In genomic region chr1:242468749-242469148, GRCh38 we compare ENCODE assay signal across 31 cellular contexts. TPM values are rescaled to one million over a fixed set of nuclear protein-coding genes. Genes with fewer than 3 reads are reported as not detected.
A peak's percentile ranks its signal among the peaks of the same experiment; 100 is the strongest.
DNase-seq lines count a peak whose midpoint lies in the region; ATAC-seq, FAIRE-seq and TF ChIP-seq lines count a peak whose summit lies in the region.
"Had no signal": no experiment of that assay in that cellular context is flagged by ENCODE, and none has a peak within 500 bp of the region (broad histone marks: within the 10 kb centered on the region; RNA-seq: fewer than 3 reads in every experiment).

No MANE protein-coding gene starts in this region.

- H3K4me3 ChIP-seq in A549, result no peak overlapping the region
- H3K4me3 ChIP-seq in astrocyte of the spinal cord (ENCODE audit: low read depth, low read length), result no peak overlapping the region
- no peak overlapping the region for H3K4me3 ChIP-seq in mesendoderm (ENCODE audit: low read length)
- H3K4me3 ChIP-seq: psoas muscle, stomach, tibial artery had no signal

- H3K9ac ChIP-seq in mesendoderm (ENCODE audit: low read length), result no peak overlapping the region

- POLR2A ChIA-PET in A549 (lab: Yijun Ruan, JAX), result no interaction called here

- no peaks in the 10 kb centered on the region for H3K79me2 ChIP-seq in mesendoderm (ENCODE audit: control insufficient read depth, insufficient read depth, low read length)

- H3K4me1 ChIP-seq in A549 (peaks cover 21% of the 10 kb centered on the region), mesendoderm (ENCODE audit: control insufficient read depth, low read depth, low read length) (no peaks in the 10 kb centered on the region)
- H3K4me1 ChIP-seq: psoas muscle, stomach had no signal

- no peak for TF ChIP-seq RAD21 in A549 (conservative IDR thresholded peaks at IDR 0.05 in 1 of 2, IDR thresholded peaks at IDR 0.05 in 1 of 2)

- WGBS in A549 (ENCODE audit: missing lambda C conversion rate), result 11% methylated on average over 3 of the region's 3 CpGs
- WGBS in mesendoderm (ENCODE audit: extremely low coverage, insufficient coverage, low lambda C conversion rate), result no CpG with 5 or more reads among the region's 3 CpGs

- H3K27ac ChIP-seq in A549 (peak overlapping the region; percentile 31 to 34; a peak in 1 of 6 replicates), mesendoderm (ENCODE audit: low read depth, low read length) (no peak overlapping the region)
- H3K27ac ChIP-seq: brain microvascular endothelial cell, epithelial cell of prostate, psoas muscle, stomach, VCaP had no signal

- H3K9me3 ChIP-seq in A549, result no peaks in the 10 kb centered on the region
- H3K9me3 ChIP-seq: psoas muscle, stomach, tibial artery had no signal

- no peak overlapping the region for H3K23ac ChIP-seq in mesendoderm (ENCODE audit: low read length)

- H2BK15ac ChIP-seq in mesendoderm (replicated peaks; ENCODE audit: low read depth), result no peak overlapping the region

- no peak overlapping the region for H3K4ac ChIP-seq in mesendoderm (ENCODE audit: low read depth, low read length)

- in situ Hi-C loops in astrocyte of the spinal cord (cut with HindIII; ENCODE audit: low sequenced_read_pairs), result no loop called here

- CTCF ChIA-PET in A549 (lab: Yijun Ruan, JAX), result interaction anchor here (1.0 to 2.5 kb wide), 7 partner anchors 9 to 853 kb away, joined by 3 to 13 read pairs (median 8); no protein-coding TSS in a partner anchor

- H3K27me3 ChIP-seq in mesendoderm (ENCODE audit: insufficient read depth, low read length, poor library complexity), result no peaks in the 10 kb centered on the region
- H3K27me3 ChIP-seq: brain microvascular endothelial cell, tibial artery had no signal

- no peak overlapping the region for H2BK120ac ChIP-seq in mesendoderm (ENCODE audit: low read depth, low read length)

- no peak for TF ChIP-seq POLR2A in A549 (IDR thresholded peaks at IDR 0.05; ENCODE audit: low read length)

- H2AK5ac ChIP-seq in mesendoderm (ENCODE audit: low read length), result no peak overlapping the region

- H3K4me2 ChIP-seq in A549, result peak overlapping the region; percentile 67
- no peak overlapping the region for H3K4me2 ChIP-seq in mesendoderm (ENCODE audit: low read length)

- H3K56ac ChIP-seq in mesendoderm (ENCODE audit: low read length), result no peak overlapping the region

- TF ChIP-seq CTCF in A549 (IDR thresholded peaks at IDR 0.05) (no peak), astrocyte of the spinal cord (IDR thresholded peaks at IDR 0.05; ENCODE audit: low read depth, low read length) (no peak)

- no peak overlapping the region for H4K5ac ChIP-seq in mesendoderm (ENCODE audit: low read length)

- no peak for FAIRE-seq in A549 (lab: Jason Lieb, UNC)
- FAIRE-seq: A204.1 had no signal

- no peak overlapping the region for H3K18ac ChIP-seq in mesendoderm (ENCODE audit: low read length)

- no peak overlapping the region for H2BK5ac ChIP-seq in mesendoderm (ENCODE audit: low read length)

- TF ChIP-seq EP300 in A549 (IDR thresholded peaks at IDR 0.05), result no peak

- no peak overlapping the region for H4K8ac ChIP-seq in mesendoderm (ENCODE audit: low read depth, low read length)

- H3K79me1 ChIP-seq in mesendoderm (ENCODE audit: low read length), result no peaks in the 10 kb centered on the region

- H3K36me3 ChIP-seq in mesendoderm (ENCODE audit: control insufficient read depth, insufficient read depth, low read length), result no peaks in the 10 kb centered on the region
- H3K36me3 ChIP-seq: brain microvascular endothelial cell, stomach, tibial artery had no signal

- DNase-seq in A549 (ENCODE audit: low read depth in 1 of 2, low spot score in 1 of 2) (peak; percentile 9 to 56), LoVo (ENCODE audit: low spot score) (peak; percentile 42), astrocyte of the spinal cord (ENCODE audit: low read depth, low spot score) (peak; percentile 11), left kidney (ENCODE audit: low read depth, low spot score) (peak; percentile 54), mesendoderm (no peak), SKM-1 (lab: John Stamatoyannopoulos, UW; ENCODE audit: unreplicated experiment) (no peak)
- DNase-seq in stimulated activated CD8-positive, alpha-beta memory T cell treated with anti-CD3 and anti-CD28 coated beads, Interleukin-4, amount 100 ng/mL, for 48 hours, result no peak
- DNase-seq: activated CD4-positive, alpha-beta T cell treated with anti-CD3 and anti-CD28 coated beads, Interleukin-2, amount 10 ng/mL, durations not matched to agents 24 days and 14 days; activated naive CD4-positive, alpha-beta T cell treated with Interleukin-2 at 50 U/mL for 16 hours; activated T-cell treated with anti-CD3 and anti-CD28 coated beads, Interleukin-2, amount 50 U/mL, for 72 hours; AML-193; brain microvascular endothelial cell; CD4-positive, alpha-beta memory T cell; head of caudate nucleus; KBM-7; mesenchymal stem cell; MM.1S; NCI-H1417 treated with DMSO at 0.1 percent for 48 hours; NCI-H2081 treated with DMSO at 0.1 percent for 48 hours; NCI-H226; NCI-H82; OCI-M1; psoas muscle; Right ventricle myocardium superior; stomach; tibial artery had no signal

- peak; percentile 85 to 93 for ATAC-seq in A549
- no peak for ATAC-seq in GM21786 (IDR thresholded peaks at IDR 0.05; ENCODE audit: unreplicated experiment)
- ATAC-seq: activated T-cell treated with anti-CD3 and anti-CD28 coated beads, Interleukin-2, amount 50 U/mL, for 72 hours; HCT116; psoas muscle had no signal

TF ChIP-seq in A549, 52 proteins besides CTCF, POLR2A, EP300 and RAD21:
- no peak for TF ChIP-seq RFX5 (IDR thresholded peaks at IDR 0.05)
- no peak for TF ChIP-seq FOSL2 (IDR thresholded peaks at IDR 0.05)
- TF ChIP-seq FOSL2 (CRISPR knock-in tag; IDR thresholded peaks at IDR 0.05), result peak; percentile 56
- no peak for TF ChIP-seq JUN (IDR thresholded peaks at IDR 0.05)
- TF ChIP-seq ZC3H11A (IDR thresholded peaks at IDR 0.05), result no peak
- no peak for TF ChIP-seq MYC (IDR thresholded peaks at IDR 0.05; ENCODE audit: borderline replicate concordance, low read length)
- no peak for TF ChIP-seq HOXA7 (CRISPR knock-in tag; IDR thresholded peaks at IDR 0.05)
- TF ChIP-seq JUNB (IDR thresholded peaks at IDR 0.05), result 0 out of 2 replicates have a peak, but pooled peaks have one; percentile 31

RNA-seq across cellular contexts. Expression of gene PLD5, which starts 55.7 kb away (rescaled TPM):
- polyA plus RNA-seq in A549 (2011; rRNA removed), result 1.7 and 2.4 TPM in 2 replicates
- 0.32 and 0.36 TPM in 2 replicates for polyA plus RNA-seq in A549 (2012; cell fraction: cytosol; rRNA removed)
- polyA plus RNA-seq in A549 (2012; cell fraction: nucleus; rRNA removed), result 0.33 and 0.58 TPM in 2 replicates
- polyA plus RNA-seq in A549 (2017; fragmentation: RNase III; extraction: RNeasy Plus Mini Kit Qiagen cat#74134 plus additional on column Dnase treatment), result 1.5 to 1.6 TPM (median 1.5 TPM) in 3 replicates
- polyA minus RNA-seq in A549 (2011; rRNA and poly(A)+ RNA removed), result 1.4 and 2.1 TPM in 2 replicates
- polyA plus RNA-seq in mesendoderm (2013, experiment 1 of 2), result 0.56 TPM
- 0.57 TPM for polyA plus RNA-seq in mesendoderm (2013, experiment 2 of 2)
- polyA plus RNA-seq: CD4-positive, alpha-beta memory T cell had no signal

Comparison
In these comparisons a context has a peak if more than half of its experiments do, and no peak if none do; other contexts are left out.
1. DNase-seq: peak in A549 (2 of 2), LoVo (single experiment), astrocyte of the spinal cord (single experiment) and left kidney (single experiment); none in stimulated activated CD8-positive, alpha-beta memory T cell treated with anti-CD3 and anti-CD28 coated beads, Interleukin-4, amount 100 ng/mL, for 48 hours (single experiment), mesendoderm (single experiment) and SKM-1 (single experiment).